ENCODE assay signal across 8 cellular contexts in genomic region chr20:49928411-49929141, GRCh38. TPM values are rescaled to one million over a fixed set of nuclear protein-coding genes. Genes with fewer than 3 reads are reported as not detected.
DNase-seq lines count a peak whose midpoint lies in the region; ATAC-seq and TF ChIP-seq lines count a peak whose summit lies in the region.

No MANE protein-coding gene starts in this region.

- no peak overlapping the region for H3K4me3 Mint-ChIP-seq in T-helper 17 cell

- H3K27me3 Mint-ChIP-seq in T-helper 17 cell = peaks cover 4% of the 10 kb centered on the region

- no peaks in the 10 kb centered on the region for H3K36me3 Mint-ChIP-seq in T-helper 17 cell (ENCODE audit: low read depth)

- H3K4me1 Mint-ChIP-seq in T-helper 17 cell = peaks cover 6% of the 10 kb centered on the region

- H3K9me3 ChIP-seq in T-helper 17 cell (ENCODE audit: control insufficient read depth, low read length, poor library complexity, severe bottlenecking) = no peaks in the 10 kb centered on the region

- ATAC-seq in T-helper 17 cell (peak; percentile 97), left cardiac atrium (peak; percentile 86 to 89), HG02763 (IDR thresholded peaks at IDR 0.05; ENCODE audit: unreplicated experiment) (no peak), HG03159 (IDR thresholded peaks at IDR 0.05; ENCODE audit: unreplicated experiment) (no peak)

- intact Hi-C loops in left cardiac atrium (cut with DNase I) = loop anchor here in 1 of 2 donors (2.0 kb wide), 1 partner anchor 318 kb away; no protein-coding TSS in a partner anchor

- H3K27ac Mint-ChIP-seq in T-helper 17 cell = no peak overlapping the region

- DNase-seq in NCI-H146 treated with DMSO at 0.1 percent for 48 hours (lab: John Stamatoyannopoulos, UW; ENCODE audit: unreplicated experiment) (peak; percentile 82), T-helper 17 cell (peak; percentile 58 to 71 (median 60)), amniotic epithelial cell (ENCODE audit: low read depth) (peak; percentile 97), left cardiac atrium (peak; percentile 80), retina (peak; percentile 81)

- peak; percentile 91 for TF ChIP-seq CTCF in GM12872 (IDR thresholded peaks at IDR 0.05; ENCODE audit: insufficient read depth, low read depth, low read length)

RNA-seq across cellular contexts. Expression of gene RNF114, which starts 7.6 kb away (rescaled TPM):
- total RNA-seq in T-helper 17 cell (100 to 1,000 TPM; 104 to 111 TPM), left cardiac atrium (10 to 100 TPM; 44.5 to 48.7 TPM)

RNA-seq across cellular contexts. Expression of gene SPATA2, which starts 13.2 kb away (rescaled TPM):
- total RNA-seq in T-helper 17 cell (10 to 100 TPM; 23.5 to 24.9 TPM), left cardiac atrium (1 to 10 TPM; 6.5 to 6.8 TPM)

RNA-seq across cellular contexts. Expression of gene SNAI1, which starts 54.2 kb away (rescaled TPM):
- total RNA-seq in T-helper 17 cell (1 to 10 TPM; 2.2 to 3.3 TPM), left cardiac atrium (1 to 10 TPM; 2.7 to 8.5 TPM)

Comparison
In these comparisons a context has a peak if more than half of its experiments do, and no peak if none do; other contexts are left out.
1. ATAC-seq: peak in T-helper 17 cell (single experiment) and left cardiac atrium (2 of 2); none in HG02763 (single experiment) and HG03159 (single experiment).
2. Peak in every context shown above with its lines, with median percentiles within 50 percentile points of each other: DNase-seq.